ENCODE assay signal across 17 cellular contexts in the genomic region with DNA sequence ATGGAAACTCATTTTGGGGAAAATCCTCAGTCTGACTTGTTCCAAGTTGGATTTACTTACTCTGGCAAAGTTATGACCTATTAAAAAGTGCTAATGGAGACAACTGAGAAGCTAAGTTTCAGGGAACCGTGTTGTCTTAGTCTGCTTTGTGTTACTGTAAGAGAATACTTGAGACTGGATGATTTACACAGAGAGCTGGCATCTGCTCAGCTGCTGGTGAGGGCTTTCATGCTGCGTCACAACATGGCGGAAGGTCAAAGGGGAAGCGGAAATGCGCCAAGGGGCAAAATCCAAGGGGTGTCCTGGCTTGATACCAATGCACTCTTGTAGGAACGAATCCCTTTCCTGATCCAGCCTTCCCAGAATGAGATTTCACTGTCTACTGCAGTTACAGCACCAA.
"Had no signal": no experiment of that assay in that cellular context is flagged by ENCODE, and none has a peak within 500 bp of the region (broad histone marks: within the 10 kb centered on the region; RNA-seq: fewer than 3 reads in every experiment).

No MANE protein-coding gene starts in this region.

- H3K27me3 ChIP-seq: hepatocyte, left lung, ovary had no signal

- H3K9me3 Mint-ChIP-seq: activated CD4-positive, alpha-beta memory T cell treated with anti-CD3 and anti-CD28 coated beads, Interleukin-2, amount 10 ng/mL, durations not matched to agents 7 days and 5 days; stimulated activated memory B cell treated with anti-CD40 and anti-IgM and Interleukin-4, amounts not matched to agents 10 μg/mL and 1 μg/mL and 100 μg/mL, for 72 hours had no signal

- DNase-seq: activated CD4-positive, alpha-beta memory T cell treated with anti-CD3 and anti-CD28 coated beads, Interleukin-2, amount 10 ng/mL, durations not matched to agents 7 days and 5 days; activated gamma-delta T cell treated with Interleukin-2 at 50 U/mL for 16 hours; activated T-cell treated with anti-CD3 and anti-CD28 coated beads, Interleukin-2, amount 50 U/mL, for 48 hours; amygdala; erythroblast; islet precursor cell; left lung; mammary epithelial cell; naive thymus-derived CD4-positive, alpha-beta T cell; ovary; stimulated activated CD4-positive, alpha-beta T cell treated with anti-CD3 and anti-CD28 coated beads, Interleukin-2, amount 100 ng/mL, for 48 hours; substantia nigra; WERI-Rb-1 had no signal

- H3K36me3 ChIP-seq: left lung, ovary, WERI-Rb-1 had no signal

- H3K36me3 Mint-ChIP-seq: activated naive CD8-positive, alpha-beta T cell; stimulated activated memory B cell treated with anti-CD40 and anti-IgM and Interleukin-4, amounts not matched to agents 10 μg/mL and 1 μg/mL and 100 μg/mL, for 72 hours had no signal

- H3K27ac Mint-ChIP-seq: activated CD4-positive, alpha-beta memory T cell treated with anti-CD3 and anti-CD28 coated beads, Interleukin-2, amount 10 ng/mL, durations not matched to agents 7 days and 5 days; activated naive CD8-positive, alpha-beta T cell; naive thymus-derived CD4-positive, alpha-beta T cell; stimulated activated memory B cell treated with anti-CD40 and anti-IgM and Interleukin-4, amounts not matched to agents 10 μg/mL and 1 μg/mL and 100 μg/mL, for 72 hours; T-helper 1 cell treated with Interleukin-12 subunit alpha and Interleukin-12 subunit beta and Interleukin-4 antibody, amounts not matched to agents 30 μg/mL and 1 μg/mL, for 36 hours had no signal

- H3K27me3 Mint-ChIP-seq: activated CD4-positive, alpha-beta memory T cell treated with anti-CD3 and anti-CD28 coated beads, Interleukin-2, amount 10 ng/mL, durations not matched to agents 7 days and 5 days; activated naive CD8-positive, alpha-beta T cell; naive thymus-derived CD4-positive, alpha-beta T cell; stimulated activated memory B cell treated with anti-CD40 and anti-IgM and Interleukin-4, amounts not matched to agents 10 μg/mL and 1 μg/mL and 100 μg/mL, for 72 hours had no signal

- ATAC-seq: left lung; naive thymus-derived CD4-positive, alpha-beta T cell; stimulated activated memory B cell treated with anti-CD40 and anti-IgM and Interleukin-4, amounts not matched to agents 10 μg/mL and 1 μg/mL and 100 μg/mL, for 72 hours had no signal

- H3K4me3 Mint-ChIP-seq: activated CD4-positive, alpha-beta memory T cell treated with anti-CD3 and anti-CD28 coated beads, Interleukin-2, amount 10 ng/mL, durations not matched to agents 7 days and 5 days; activated naive CD8-positive, alpha-beta T cell; naive thymus-derived CD4-positive, alpha-beta T cell; stimulated activated memory B cell treated with anti-CD40 and anti-IgM and Interleukin-4, amounts not matched to agents 10 μg/mL and 1 μg/mL and 100 μg/mL, for 72 hours; T-helper 1 cell treated with Interleukin-12 subunit alpha and Interleukin-12 subunit beta and Interleukin-4 antibody, amounts not matched to agents 30 μg/mL and 1 μg/mL, for 36 hours had no signal

- H3K4me3 ChIP-seq: hepatocyte, left lung, ovary had no signal

- H3K9me3 ChIP-seq: ovary had no signal

- H3K27ac ChIP-seq: hepatocyte, left lung, ovary, WERI-Rb-1 had no signal
